8 cellular contexts compared by ENCODE assay signal in genomic region chr3:115146418-115147328, GRCh38. TPM values are rescaled to one million over a fixed set of nuclear protein-coding genes. Genes with fewer than 3 reads are reported as not detected.
DNase-seq lines count a peak whose midpoint lies in the region; ATAC-seq and TF ChIP-seq lines count a peak whose summit lies in the region.

TSS of gene ZBTB20 (minus strand) at chr3:115147288.

- peak within 1 kb of the TSS; percentile 98 for H3K27ac Mint-ChIP-seq in activated B cell treated with CpG ODN at 0.5 μM for 24 hours

- peak; percentile 34 for DNase-seq in NCI-H2029 treated with DMSO at 0.1 percent for 48 hours (lab: John Stamatoyannopoulos, UW)
- peak; percentile 76 for DNase-seq in activated B cell treated with CpG ODN at 0.5 μM for 24 hours
- DNase-seq in cardiac fibroblast (ENCODE audit: low read depth in 2 of 2), result peak; percentile 83
- DNase-seq in islet precursor cell, result peak; percentile 87
- DNase-seq in stimulated activated CD4-positive, alpha-beta T cell treated with anti-CD3 and anti-CD28 coated beads, Interleukin-15, amount 100 ng/mL, for 1 hour (ENCODE audit: low read depth in 1 of 2, low spot score in 1 of 2), result peak; percentile 50
- no peak for DNase-seq in globus pallidus (ENCODE audit: low spot score)

- peaks cover 18% of the 10 kb centered on the region for H3K36me3 Mint-ChIP-seq in activated B cell treated with CpG ODN at 0.5 μM for 24 hours (ENCODE audit: low read depth)

- H3K4me1 Mint-ChIP-seq in activated B cell treated with CpG ODN at 0.5 μM for 24 hours, result peaks cover 38% of the 10 kb centered on the region

- CTCF ChIA-PET in activated B cell treated with CpG ODN at 0.5 μM for 24 hours (lab: Charles Lee), result interaction anchor here (0.5 to 1.1 kb wide), 3 partner anchors 40 to 637 kb away, joined by 3 read pairs; no protein-coding TSS in a partner anchor

- intact Hi-C loops in activated B cell treated with CpG ODN at 0.5 μM for 24 hours (cut with micrococcal nuclease), result loop anchor here (1.0 to 10.0 kb wide), 14 partner anchors 10 to 1632 kb away; partner anchors contain the start of genes CCDC191, NAA50, QTRT2 and SPICE1

- H3K4me3 Mint-ChIP-seq in activated B cell treated with CpG ODN at 0.5 μM for 24 hours, result peak within 1 kb of the TSS; percentile 94

- peak; percentile 36 for ATAC-seq in HG02759 (IDR thresholded peaks at IDR 0.05; ENCODE audit: unreplicated experiment)
- ATAC-seq in activated B cell treated with CpG ODN at 0.5 μM for 24 hours (ENCODE audit: low read depth), result peak; percentile 18

- peak within 1 kb of the TSS; percentile 79 to 81 for H3K4me3 ChIP-seq in cardiac fibroblast (replicated peaks in 1 of 2; ENCODE audit: low read depth in 2 of 2, low read length in 2 of 2)

- TF ChIP-seq CTCF in activated B cell treated with CpG ODN at 0.5 μM for 24 hours (IDR thresholded peaks at IDR 0.05), result no peak
- TF ChIP-seq CTCF in cardiac fibroblast (IDR thresholded peaks at IDR 0.05; ENCODE audit: low read depth, low read length), result no peak

- H3K27me3 Mint-ChIP-seq in activated B cell treated with CpG ODN at 0.5 μM for 24 hours, result no peaks in the 10 kb centered on the region

- peaks cover 3% of the 10 kb centered on the region for H3K9me3 Mint-ChIP-seq in activated B cell treated with CpG ODN at 0.5 μM for 24 hours

- TF ChIP-seq POLR2A in GM15510 (IDR thresholded peaks at IDR 0.05; ENCODE audit: borderline replicate concordance, extremely low read depth, insufficient read length), result peak; percentile 54

- POLR2A ChIA-PET in activated B cell treated with CpG ODN at 0.5 μM for 24 hours (lab: Charles Lee), result interaction anchor here (0.5 to 3.2 kb wide), 23 partner anchors 8 to 1443 kb away, joined by 3 to 37 read pairs (median 5); partner anchors contain the start of gene ATP6V1A

RNA-seq across cellular contexts. Expression of gene ZBTB20, which starts in this region (rescaled TPM):
- total RNA-seq in activated B cell treated with CpG ODN at 0.5 μM for 24 hours, result 76.2 and 91.2 TPM in 2 replicates
